In genomic region chrX:13167444-13168207, GRCh38 we compare ENCODE assay signal across 8 cellular contexts.
A peak's percentile ranks its signal among the peaks of the same experiment; 100 is the strongest.
DNase-seq lines count a peak whose midpoint lies in the region; ATAC-seq, FAIRE-seq and TF ChIP-seq lines count a peak whose summit lies in the region.

No MANE protein-coding gene starts in this region.

- no TSS peak for BruUV-seq in HepG2 (replicated peaks; lab: Mats Ljungman, UMichigan)

- TF ChIP-seq POLR2A in HepG2 (IDR thresholded peaks at IDR 0.05; ENCODE audit: insufficient read depth in 1 of 2, low read depth in 2 of 2, low read length in 2 of 2) (no peak), tibial nerve (IDR thresholded peaks at IDR 0.05) (no peak)

- TF ChIP-seq CTCF in HepG2 (CRISPR knock-in tag; IDR thresholded peaks at IDR 0.05) (no peak), tibial nerve (IDR thresholded peaks at IDR 0.05) (no peak)

- H3K9me3 Mint-ChIP-seq in activated T-helper 17 cell treated with anti-CD3 and anti-CD28 coated beads, Interleukin-2, amount 50 U/mL, for 72 hours, result peaks cover 4% of the 10 kb centered on the region

- H3K27ac Mint-ChIP-seq in activated T-helper 17 cell treated with anti-CD3 and anti-CD28 coated beads, Interleukin-2, amount 50 U/mL, for 72 hours, result peak overlapping the region; percentile 93

- H3K36me3 ChIP-seq in HepG2 (replicated peaks in 1 of 2; ENCODE audit: control insufficient read depth in 1 of 2, insufficient read depth in 2 of 2, low read length in 2 of 2), result no peaks in the 10 kb centered on the region
- H3K36me3 ChIP-seq in tibial nerve, result no peaks in the 10 kb centered on the region

- TF ChIP-seq EP300 in HepG2 (IDR thresholded peaks at IDR 0.05; ENCODE audit: low read depth in 2 of 2, low read length in 2 of 2), result no peak
- no peak for TF ChIP-seq EP300 in HepG2 (CRISPR knock-in tag; IDR thresholded peaks at IDR 0.05; ENCODE audit: borderline replicate concordance)
- TF ChIP-seq EP300 in tibial nerve (IDR thresholded peaks at IDR 0.05), result peak in 1 of 2 donors; percentile 52

- no peak overlapping the region for H3K4me2 ChIP-seq in HepG2 (ENCODE audit: low read depth, low read length)

- in situ Hi-C loops in HepG2 (cut with HindIII; ENCODE audit: extremely low pct_ligation_motif_present, low pct_unique_long_range_greater_than_20kb), result no loop called here

- no peaks in the 10 kb centered on the region for H3K79me2 ChIP-seq in HepG2 (ENCODE audit: insufficient read depth, low read length)

- ATAC-seq in activated T-helper 17 cell treated with anti-CD3 and anti-CD28 coated beads, Interleukin-2, amount 50 U/mL, for 72 hours (replicated peaks), result peak; percentile 81
- ATAC-seq in HepG2 (no peak), GM19328 (IDR thresholded peaks at IDR 0.05; ENCODE audit: unreplicated experiment) (no peak)

- H3K4me3 Mint-ChIP-seq in activated T-helper 17 cell treated with anti-CD3 and anti-CD28 coated beads, Interleukin-2, amount 50 U/mL, for 72 hours, result peak overlapping the region; percentile 59

- H3K27ac ChIP-seq in HepG2 (ENCODE audit: extremely low read length, insufficient read depth, low read length) (no peak overlapping the region), tibial nerve (peak overlapping the region; percentile 14 to 79 (median 55))

- 22% methylated on average over 5 of the region's 9 CpGs for WGBS in HepG2 (ENCODE audit: low lambda C conversion rate)
- 19 to 48% methylated on average over 9 of the region's 9 CpGs for WGBS in tibial nerve, 2 donors

- no peaks in the 10 kb centered on the region for H3K36me3 Mint-ChIP-seq in activated T-helper 17 cell treated with anti-CD3 and anti-CD28 coated beads, Interleukin-2, amount 50 U/mL, for 72 hours (ENCODE audit: low read depth)

- DNase-seq in activated effector memory CD4-positive, alpha-beta T cell treated with anti-CD3 and anti-CD28 coated beads, Interleukin-2, amount 50 U/mL, for 16 hours, result peak; percentile 62
- no peak for DNase-seq in activated effector memory CD4-positive, alpha-beta T cell treated with Interleukin-2 at 50 U/mL for 16 hours
- DNase-seq in HepG2 (ENCODE audit: low spot score) (no peak), tibial nerve (ENCODE audit: low spot score in 2 of 2) (peak in 1 of 2 donors; percentile 37), NCI-H2029 (lab: John Stamatoyannopoulos, UW) (no peak)
- DNase-seq in activated CD4-positive, CD25-positive, alpha-beta regulatory T cell treated with anti-CD3 and anti-CD28 coated beads, Interleukin-2, amount 50 U/mL, for 72 hours, result no peak

- CTCF ChIA-PET in HepG2 (lab: Yijun Ruan, JAX; ENCODE audit: low intra/inter-chr PET ratio, low total read pairs), result no interaction called here

- no peaks in the 10 kb centered on the region for H3K27me3 Mint-ChIP-seq in activated T-helper 17 cell treated with anti-CD3 and anti-CD28 coated beads, Interleukin-2, amount 50 U/mL, for 72 hours

- H3K9ac ChIP-seq in HepG2 (ENCODE audit: insufficient read depth, low read depth, low read length), result no peak overlapping the region

- H3K4me3 ChIP-seq in HepG2 (replicated peaks in 1 of 3; ENCODE audit: insufficient read depth in 1 of 3, low read depth in 2 of 3, low read length in 3 of 3) (no peak overlapping the region), tibial nerve (no peak overlapping the region)

- no peak overlapping the region for H2AFZ ChIP-seq in HepG2 (ENCODE audit: low read length)

- H4K20me1 ChIP-seq in HepG2 (ENCODE audit: insufficient read depth, low read length), result no peaks in the 10 kb centered on the region

- intact Hi-C loops in HepG2 (cut with micrococcal nuclease; ENCODE audit: unreplicated experiment), result no loop called here

- H3K4me1 Mint-ChIP-seq in activated T-helper 17 cell treated with anti-CD3 and anti-CD28 coated beads, Interleukin-2, amount 50 U/mL, for 72 hours, result peaks cover 18% of the 10 kb centered on the region

- FAIRE-seq in HepG2 (lab: Jason Lieb, UNC), result no peak

- no peaks in the 10 kb centered on the region for H3K27me3 ChIP-seq in HepG2 (ENCODE audit: control insufficient read depth in 1 of 2, insufficient read depth in 2 of 2, low read length in 2 of 2)
- no peaks in the 10 kb centered on the region for H3K27me3 ChIP-seq in tibial nerve

- POLR2A ChIA-PET in HepG2 (lab: Yijun Ruan, JAX), result no interaction called here

- H3K9me3 ChIP-seq in HepG2 (ENCODE audit: low read length), result no peaks in the 10 kb centered on the region
- H3K9me3 ChIP-seq in tibial nerve, result no peaks in the 10 kb centered on the region

- TF ChIP-seq RAD21 in HepG2 (CRISPR knock-in tag; IDR thresholded peaks at IDR 0.05), result no peak

- H3K4me1 ChIP-seq in HepG2 (ENCODE audit: insufficient read depth, low read length) (0 out of 2 replicates have a peak, but pooled peaks cover 5% of the 10 kb centered on the region), tibial nerve (peaks cover 0 to 25% (median 0%) of the 10 kb centered on the region in 4 donors)

TF ChIP-seq in HepG2, 621 proteins besides CTCF, POLR2A, EP300 and RAD21:
- no peak for TF ChIP-seq NR2F1 (CRISPR knock-in tag; IDR thresholded peaks at IDR 0.05)
- no peak for TF ChIP-seq GABPA (IDR thresholded peaks at IDR 0.05; ENCODE audit: low read depth, low read length)
- peak; percentile 65 for TF ChIP-seq GABPA (CRISPR knock-in tag; IDR thresholded peaks at IDR 0.05; ENCODE audit: low read depth)
- no peak for TF ChIP-seq ZNF777 (CRISPR knock-in tag; IDR thresholded peaks at IDR 0.05)
- no peak for TF ChIP-seq KLF9 (CRISPR knock-in tag; IDR thresholded peaks at IDR 0.05; ENCODE audit: low read depth)
- TF ChIP-seq ATF7 (IDR thresholded peaks at IDR 0.05), result peak; percentile 42; the same call in 1 of the 2 replicates
- no peak for TF ChIP-seq ATF7 (CRISPR knock-in tag; IDR thresholded peaks at IDR 0.05)
